ENCODE assay signal across 1 cellular context in the genomic region with DNA sequence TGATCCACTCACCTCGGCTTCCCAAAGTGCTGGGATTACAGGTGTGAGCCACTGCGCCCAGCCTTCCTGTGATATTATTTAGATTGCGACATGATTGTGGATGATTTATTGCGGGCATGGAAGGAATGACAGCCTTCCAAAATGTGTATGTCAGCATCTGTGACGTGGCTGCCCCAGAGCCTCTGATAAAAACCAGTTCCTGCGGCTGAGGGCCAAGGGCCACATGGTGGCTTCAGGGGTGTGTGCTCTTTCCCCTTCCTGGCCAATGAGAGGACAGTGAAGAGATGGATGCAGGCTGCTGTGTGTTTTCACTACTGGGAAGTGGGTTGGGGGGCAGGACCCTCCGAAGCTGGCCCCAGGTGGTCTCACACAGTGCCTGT.
A peak's percentile ranks its signal among the peaks of the same experiment; 100 is the strongest.
TF ChIP-seq lines count a peak whose summit lies in the region.

No MANE protein-coding gene starts in this region.

TF ChIP-seq in K562, 482 proteins besides CTCF, POLR2A, EP300 and RAD21:
- no peak for TF ChIP-seq IRF2 (CRISPR knock-in tag; IDR thresholded peaks at IDR 0.05)
- TF ChIP-seq, protein P1, sequence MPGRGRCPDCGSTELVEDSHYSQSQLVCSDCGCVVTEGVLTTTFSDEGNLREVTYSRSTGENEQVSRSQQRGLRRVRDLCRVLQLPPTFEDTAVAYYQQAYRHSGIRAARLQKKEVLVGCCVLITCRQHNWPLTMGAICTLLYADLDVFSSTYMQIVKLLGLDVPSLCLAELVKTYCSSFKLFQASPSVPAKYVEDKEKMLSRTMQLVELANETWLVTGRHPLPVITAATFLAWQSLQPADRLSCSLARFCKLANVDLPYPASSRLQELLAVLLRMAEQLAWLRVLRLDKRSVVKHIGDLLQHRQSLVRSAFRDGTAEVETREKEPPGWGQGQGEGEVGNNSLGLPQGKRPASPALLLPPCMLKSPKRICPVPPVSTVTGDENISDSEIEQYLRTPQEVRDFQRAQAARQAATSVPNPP (IDR thresholded peaks at IDR 0.05; ENCODE audit: borderline replicate concordance, insufficient read depth, insufficient read length): no peak
- TF ChIP-seq PBX2 (CRISPR knock-in tag; IDR thresholded peaks at IDR 0.05; ENCODE audit: low read depth): no peak
- TF ChIP-seq PBX2 (tag; conservative IDR thresholded peaks at IDR 0.05; ENCODE audit: low read depth): peak; percentile 83
- 0 out of 2 replicates have a peak, but pooled peaks have one; percentile 12 for TF ChIP-seq MAFF (IDR thresholded peaks at IDR 0.05; ENCODE audit: low read length)
- no peak for TF ChIP-seq KHSRP (IDR thresholded peaks at IDR 0.05)
- peak; percentile 60; the same call in 1 of the 2 replicates for TF ChIP-seq CREM (IDR thresholded peaks at IDR 0.05; ENCODE audit: low read depth)
- no peak for TF ChIP-seq CEBPG (CRISPR knock-in tag; IDR thresholded peaks at IDR 0.05)
- peak; percentile 19 to 49; a peak in 2 of 4 replicates for TF ChIP-seq CEBPG (tag; conservative IDR thresholded peaks at IDR 0.05 in 1 of 2, IDR thresholded peaks at IDR 0.05 in 1 of 2)
- TF ChIP-seq SREBF2 (CRISPR knock-in tag; IDR thresholded peaks at IDR 0.05): no peak
- TF ChIP-seq ZNF316 (IDR thresholded peaks at IDR 0.05): peak; percentile 48; the same call in 1 of the 2 replicates
- TF ChIP-seq C11orf30 (IDR thresholded peaks at IDR 0.05; ENCODE audit: low read depth): peak; percentile 37; the same call in 1 of the 2 replicates
- no peak for TF ChIP-seq PHF8 (IDR thresholded peaks at IDR 0.05; ENCODE audit: borderline replicate concordance, low read length)
- TF ChIP-seq, protein P2, sequence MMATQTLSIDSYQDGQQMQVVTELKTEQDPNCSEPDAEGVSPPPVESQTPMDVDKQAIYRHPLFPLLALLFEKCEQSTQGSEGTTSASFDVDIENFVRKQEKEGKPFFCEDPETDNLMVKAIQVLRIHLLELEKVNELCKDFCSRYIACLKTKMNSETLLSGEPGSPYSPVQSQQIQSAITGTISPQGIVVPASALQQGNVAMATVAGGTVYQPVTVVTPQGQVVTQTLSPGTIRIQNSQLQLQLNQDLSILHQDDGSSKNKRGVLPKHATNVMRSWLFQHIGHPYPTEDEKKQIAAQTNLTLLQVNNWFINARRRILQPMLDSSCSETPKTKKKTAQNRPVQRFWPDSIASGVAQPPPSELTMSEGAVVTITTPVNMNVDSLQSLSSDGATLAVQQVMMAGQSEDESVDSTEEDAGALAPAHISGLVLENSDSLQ (IDR thresholded peaks at IDR 0.05): peak; percentile 85
- no peak for TF ChIP-seq ATF1 (CRISPR knock-in tag; IDR thresholded peaks at IDR 0.05)
- TF ChIP-seq ATF1 (tag; IDR thresholded peaks at IDR 0.05): peak; percentile 45; the same call in 1 of the 2 replicates
- TF ChIP-seq, protein P3, sequence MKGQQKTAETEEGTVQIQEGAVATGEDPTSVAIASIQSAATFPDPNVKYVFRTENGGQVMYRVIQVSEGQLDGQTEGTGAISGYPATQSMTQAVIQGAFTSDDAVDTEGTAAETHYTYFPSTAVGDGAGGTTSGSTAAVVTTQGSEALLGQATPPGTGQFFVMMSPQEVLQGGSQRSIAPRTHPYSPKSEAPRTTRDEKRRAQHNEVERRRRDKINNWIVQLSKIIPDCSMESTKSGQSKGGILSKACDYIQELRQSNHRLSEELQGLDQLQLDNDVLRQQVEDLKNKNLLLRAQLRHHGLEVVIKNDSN (CRISPR knock-in tag; IDR thresholded peaks at IDR 0.05): peak; percentile 27; the same call in 1 of the 2 replicates
- no peak for TF ChIP-seq ZBTB40 (IDR thresholded peaks at IDR 0.05)
- no peak for TF ChIP-seq ZBTB40 (CRISPR knock-in tag; IDR thresholded peaks at IDR 0.05)
- peak; percentile 63 for TF ChIP-seq CEBPB (tag; IDR thresholded peaks at IDR 0.05)
- TF ChIP-seq, protein P4, sequence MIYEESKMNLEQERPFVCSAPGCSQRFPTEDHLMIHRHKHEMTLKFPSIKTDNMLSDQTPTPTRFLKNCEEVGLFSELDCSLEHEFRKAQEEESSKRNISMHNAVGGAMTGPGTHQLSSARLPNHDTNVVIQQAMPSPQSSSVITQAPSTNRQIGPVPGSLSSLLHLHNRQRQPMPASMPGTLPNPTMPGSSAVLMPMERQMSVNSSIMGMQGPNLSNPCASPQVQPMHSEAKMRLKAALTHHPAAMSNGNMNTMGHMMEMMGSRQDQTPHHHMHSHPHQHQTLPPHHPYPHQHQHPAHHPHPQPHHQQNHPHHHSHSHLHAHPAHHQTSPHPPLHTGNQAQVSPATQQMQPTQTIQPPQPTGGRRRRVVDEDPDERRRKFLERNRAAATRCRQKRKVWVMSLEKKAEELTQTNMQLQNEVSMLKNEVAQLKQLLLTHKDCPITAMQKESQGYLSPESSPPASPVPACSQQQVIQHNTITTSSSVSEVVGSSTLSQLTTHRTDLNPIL (CRISPR knock-in tag; IDR thresholded peaks at IDR 0.05): no peak
- TF ChIP-seq MEIS2 (IDR thresholded peaks at IDR 0.05; ENCODE audit: partially characterized antibody): peak; percentile 91
- TF ChIP-seq MAFG (tag; conservative IDR thresholded peaks at IDR 0.05): peak; percentile 30; the same call in 1 of the 2 replicates
TF ChIP-seq in K562: peak in this region for 12.
